Comparison of ENCODE assay signal across 29 cellular contexts in genomic region chr6:33675968-33676367, GRCh38.
"Had no signal": no experiment of that assay in that cellular context is flagged by ENCODE, and none has a peak within 500 bp of the region (broad histone marks: within the 10 kb centered on the region; RNA-seq: fewer than 3 reads in every experiment).

No MANE protein-coding gene starts in this region.

- H3K4me2 ChIP-seq: hepatocyte, smooth muscle cell had no signal

- ATAC-seq: activated naive CD8-positive, alpha-beta T cell treated with anti-CD3 and anti-CD28 coated beads, Interleukin-2, amount 50 U/mL, for 24 hours; gastroesophageal sphincter; pancreas; psoas muscle; stimulated activated memory B cell treated with anti-CD40 and anti-IgM and Interleukin-4, amounts not matched to agents 10 μg/mL and 1 μg/mL and 100 μg/mL, for 72 hours; T-helper 17 cell had no signal

- H3K27ac Mint-ChIP-seq: activated CD4-positive, alpha-beta memory T cell treated with anti-CD3 and anti-CD28 coated beads for 36 hours; activated CD4-positive, alpha-beta T cell treated with anti-CD3 and anti-CD28 coated beads, Interleukin-2, amount 10 ng/mL, durations not matched to agents 24 days and 14 days; activated naive CD4-positive, alpha-beta T cell treated with anti-CD3 and anti-CD28 coated beads, Interleukin-2, amount 50 U/mL, for 24 hours; activated naive CD8-positive, alpha-beta T cell treated with anti-CD3 and anti-CD28 coated beads, Interleukin-2, amount 50 U/mL, for 24 hours; activated T-helper 2 cell treated with anti-CD3 and anti-CD28 coated beads, Interferon-gamma antibody, Interleukin-2, Interleukin-4, amounts not matched to agents 10 μg/mL and 5 μg/mL and 100 μg/mL, durations not matched to agents 14 hours and 24 hours and 36 hours; nephron; T-helper 17 cell had no signal

- H3K36me3 ChIP-seq: breast epithelium had no signal

- H2AFZ ChIP-seq: hepatocyte had no signal

- H3K9me3 ChIP-seq: breast epithelium, colonic mucosa, gastroesophageal sphincter, left ventricle myocardium inferior, pancreas, psoas muscle, stomach, thyroid gland, upper lobe of left lung, vagina had no signal

- DNase-seq: activated CD4-positive, alpha-beta memory T cell treated with anti-CD3 and anti-CD28 coated beads for 36 hours; activated CD4-positive, alpha-beta T cell treated with anti-CD3 and anti-CD28 coated beads, Interleukin-2, amount 10 ng/mL, durations not matched to agents 24 days and 14 days; activated CD4-positive, CD25-positive, alpha-beta regulatory T cell treated with anti-CD3 and anti-CD28 coated beads, Interleukin-2, amount 50 U/mL, for 72 hours; activated CD8-positive, alpha-beta memory T cell treated with anti-CD3 and anti-CD28 coated beads, Interleukin-2, amount 50 U/mL, for 4 hours; activated naive CD8-positive, alpha-beta T cell treated with anti-CD3 and anti-CD28 coated beads, Interleukin-2, amount 50 U/mL, for 24 hours; activated T-cell treated with anti-CD3 and anti-CD28 coated beads, Interleukin-2, amount 50 U/mL, for 1 hour; colonic mucosa; effector CD8-positive, alpha-beta T cell; islet precursor cell; left ventricle myocardium inferior; psoas muscle; stimulated activated CD4-positive, alpha-beta T cell treated with anti-CD3 and anti-CD28 coated beads, Interleukin-1b, Interleukin-23, amount 100 ng/mL, for 48 hours; stimulated activated CD4-positive, alpha-beta T cell treated with anti-CD3 and anti-CD28 coated beads, Interleukin-4, amount 100 ng/mL, for 4 hours; stimulated activated CD8-positive, alpha-beta memory T cell treated with anti-CD3 and anti-CD28 coated beads, Interleukin-4, amount 100 ng/mL, for 48 hours; stomach; T-helper 17 cell; T1000 had no signal

- H3K27me3 Mint-ChIP-seq: activated CD4-positive, alpha-beta memory T cell treated with anti-CD3 and anti-CD28 coated beads for 36 hours; activated CD4-positive, alpha-beta T cell treated with anti-CD3 and anti-CD28 coated beads, Interleukin-2, amount 10 ng/mL, durations not matched to agents 24 days and 14 days; activated naive CD4-positive, alpha-beta T cell treated with anti-CD3 and anti-CD28 coated beads, Interleukin-2, amount 50 U/mL, for 24 hours; activated naive CD8-positive, alpha-beta T cell treated with anti-CD3 and anti-CD28 coated beads, Interleukin-2, amount 50 U/mL, for 24 hours; stimulated activated memory B cell treated with anti-CD40 and anti-IgM and Interleukin-4, amounts not matched to agents 10 μg/mL and 1 μg/mL and 100 μg/mL, for 72 hours; T-helper 17 cell had no signal

- H3K4me3 ChIP-seq: breast epithelium, colonic mucosa, gastroesophageal sphincter, hepatocyte, left ventricle myocardium inferior, pancreas, psoas muscle, smooth muscle cell, stomach, thyroid gland, upper lobe of left lung, vagina had no signal

- H3K4me1 ChIP-seq: breast epithelium, colonic mucosa, pancreas, psoas muscle, thyroid gland, upper lobe of left lung had no signal

- H3K27ac ChIP-seq: colonic mucosa, gastroesophageal sphincter, hepatocyte, left ventricle myocardium inferior, pancreas, psoas muscle, stomach, upper lobe of left lung had no signal

- H3K4me3 Mint-ChIP-seq: activated CD4-positive, alpha-beta memory T cell treated with anti-CD3 and anti-CD28 coated beads for 36 hours; activated CD4-positive, alpha-beta T cell treated with anti-CD3 and anti-CD28 coated beads, Interleukin-2, amount 10 ng/mL, durations not matched to agents 24 days and 14 days; activated naive CD4-positive, alpha-beta T cell treated with anti-CD3 and anti-CD28 coated beads, Interleukin-2, amount 50 U/mL, for 24 hours; activated naive CD8-positive, alpha-beta T cell treated with anti-CD3 and anti-CD28 coated beads, Interleukin-2, amount 50 U/mL, for 24 hours; nephron; stimulated activated memory B cell treated with anti-CD40 and anti-IgM and Interleukin-4, amounts not matched to agents 10 μg/mL and 1 μg/mL and 100 μg/mL, for 72 hours had no signal

- FAIRE-seq: pancreas had no signal

- H3K4me1 Mint-ChIP-seq: activated CD4-positive, alpha-beta T cell treated with anti-CD3 and anti-CD28 coated beads, Interleukin-2, amount 10 ng/mL, durations not matched to agents 24 days and 14 days; activated naive CD4-positive, alpha-beta T cell treated with anti-CD3 and anti-CD28 coated beads, Interleukin-2, amount 50 U/mL, for 24 hours; activated naive CD8-positive, alpha-beta T cell treated with anti-CD3 and anti-CD28 coated beads, Interleukin-2, amount 50 U/mL, for 24 hours; T-helper 17 cell had no signal

- H3K27me3 ChIP-seq: breast epithelium, colonic mucosa, hepatocyte, pancreas, stomach, thyroid gland, upper lobe of left lung, vagina had no signal

- H3K9me3 Mint-ChIP-seq: activated CD4-positive, alpha-beta memory T cell treated with anti-CD3 and anti-CD28 coated beads for 36 hours; activated CD4-positive, alpha-beta T cell treated with anti-CD3 and anti-CD28 coated beads, Interleukin-2, amount 10 ng/mL, durations not matched to agents 24 days and 14 days; activated naive CD4-positive, alpha-beta T cell treated with anti-CD3 and anti-CD28 coated beads, Interleukin-2, amount 50 U/mL, for 24 hours; activated naive CD8-positive, alpha-beta T cell treated with anti-CD3 and anti-CD28 coated beads, Interleukin-2, amount 50 U/mL, for 24 hours; activated T-helper 2 cell treated with anti-CD3 and anti-CD28 coated beads, Interferon-gamma antibody, Interleukin-2, Interleukin-4, amounts not matched to agents 10 μg/mL and 5 μg/mL and 100 μg/mL, durations not matched to agents 14 hours and 24 hours and 36 hours; nephron; stimulated activated memory B cell treated with anti-CD40 and anti-IgM and Interleukin-4, amounts not matched to agents 10 μg/mL and 1 μg/mL and 100 μg/mL, for 72 hours had no signal
